In the genomic region with DNA sequence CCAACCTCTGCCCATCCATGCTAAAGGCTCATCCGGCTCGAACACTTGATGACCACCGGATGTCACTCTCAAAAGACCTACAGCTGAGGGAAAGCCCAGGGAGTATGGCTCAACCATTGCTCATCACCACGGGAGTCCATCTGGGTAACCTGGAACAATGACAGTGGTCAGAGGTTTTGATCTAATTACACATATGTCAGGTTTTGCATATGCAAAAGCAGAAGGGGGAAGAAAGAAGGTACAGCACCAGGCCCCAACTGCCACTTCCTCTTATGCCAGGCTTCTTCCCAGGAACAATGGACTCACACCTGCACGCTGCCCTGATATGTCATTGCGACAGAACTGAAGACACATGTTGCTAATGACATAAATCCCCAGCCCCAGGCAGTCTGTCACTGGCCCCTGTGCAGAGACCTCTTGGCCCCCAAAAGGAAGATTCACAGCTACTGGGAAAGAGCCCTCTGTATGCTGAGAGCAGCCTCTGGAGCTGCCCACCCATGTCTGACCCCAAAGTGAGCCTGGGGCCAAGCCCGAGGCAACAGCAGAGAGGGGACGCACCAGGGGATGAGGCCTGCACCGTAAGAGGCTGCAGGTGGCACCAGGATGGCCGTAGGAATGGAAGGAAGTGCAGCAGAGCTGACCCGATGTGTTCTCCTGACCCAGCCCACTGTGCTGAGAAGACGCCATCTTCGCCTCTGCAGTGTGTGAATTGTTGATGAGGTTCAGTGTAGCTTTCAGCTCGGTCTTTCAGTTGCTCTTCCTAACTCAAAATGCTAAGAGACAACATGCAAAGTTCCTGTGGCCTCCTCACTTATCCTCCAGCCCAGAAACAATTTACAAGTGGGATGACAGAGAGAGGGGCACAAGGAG, we compare ENCODE assay signal across 8 cellular contexts. TPM values are rescaled to one million over a fixed set of nuclear protein-coding genes. Genes with fewer than 3 reads are reported as not detected.
DNase-seq lines count a peak whose midpoint lies in the region; ATAC-seq and TF ChIP-seq lines count a peak whose summit lies in the region.

No MANE protein-coding gene starts in this region.

- no peak overlapping the region for H3K4me3 ChIP-seq in MG63
- H3K4me3 ChIP-seq in uterus = no peak overlapping the region
- H3K4me3 ChIP-seq in sigmoid colon = no peak overlapping the region

- TF ChIP-seq EP300 in sigmoid colon (IDR thresholded peaks at IDR 0.05) = no peak

- peak overlapping the region; percentile 52 to 82 for H3K27ac ChIP-seq in uterus
- H3K27ac ChIP-seq in sigmoid colon = no peak overlapping the region

- peak overlapping the region; percentile 84 for H3K27ac Mint-ChIP-seq in dendritic cell treated with granulocyte-macrophage colony-stimulating factor and Interleukin-4, amounts not matched to agents 40 ng/mL and 50 ng/mL, for 4 days

- H3K36me3 ChIP-seq in MG63 (peaks cover 29% of the 10 kb centered on the region), uterus (no peaks in the 10 kb centered on the region), sigmoid colon (peaks cover 0 to 6% (median 0%) of the 10 kb centered on the region in 4 donors)

- H3K9me3 ChIP-seq in MG63 (no peaks in the 10 kb centered on the region), uterus (no peaks in the 10 kb centered on the region), sigmoid colon (no peaks in the 10 kb centered on the region)

- TF ChIP-seq POLR2A in uterus (IDR thresholded peaks at IDR 0.05) (no peak), sigmoid colon (IDR thresholded peaks at IDR 0.05) (no peak)

- H3K4me3 Mint-ChIP-seq in dendritic cell treated with granulocyte-macrophage colony-stimulating factor and Interleukin-4, amounts not matched to agents 40 ng/mL and 50 ng/mL, for 4 days = no peak overlapping the region

- ATAC-seq in GM19025 (IDR thresholded peaks at IDR 0.05; ENCODE audit: low read depth, unreplicated experiment) = peak; percentile 55

- 69 to 89% methylated on average over 14 of the region's 14 CpGs for WGBS in sigmoid colon, 2 donors

- H3K4me1 Mint-ChIP-seq in dendritic cell treated with granulocyte-macrophage colony-stimulating factor and Interleukin-4, amounts not matched to agents 40 ng/mL and 50 ng/mL, for 4 days (ENCODE audit: low read depth) = peaks cover 77% of the 10 kb centered on the region

- peak; percentile 62 to 71 for DNase-seq in AML-193 (lab: John Stamatoyannopoulos, UW)
- DNase-seq in MG63 = peak; percentile 55
- DNase-seq in uterus = no peak
- DNase-seq in activated gamma-delta T cell (lab: John Stamatoyannopoulos, UW) = no peak
- no peak for DNase-seq in sigmoid colon
- DNase-seq in GM03348 (ENCODE audit: low spot score) = no peak

- no peak for TF ChIP-seq CTCF in uterus (IDR thresholded peaks at IDR 0.05)
- no peak for TF ChIP-seq CTCF in sigmoid colon (IDR thresholded peaks at IDR 0.05)

- peaks cover 8% of the 10 kb centered on the region for H3K9me3 Mint-ChIP-seq in dendritic cell treated with granulocyte-macrophage colony-stimulating factor and Interleukin-4, amounts not matched to agents 40 ng/mL and 50 ng/mL, for 4 days

- H3K27me3 ChIP-seq in MG63 = no peaks in the 10 kb centered on the region
- no peaks in the 10 kb centered on the region for H3K27me3 ChIP-seq in uterus
- no peaks in the 10 kb centered on the region for H3K27me3 ChIP-seq in sigmoid colon

- H3K36me3 Mint-ChIP-seq in dendritic cell treated with granulocyte-macrophage colony-stimulating factor and Interleukin-4, amounts not matched to agents 40 ng/mL and 50 ng/mL, for 4 days (ENCODE audit: low read depth) = peaks cover 21% of the 10 kb centered on the region

- H3K4me1 ChIP-seq in uterus (peaks cover 5 to 12% of the 10 kb centered on the region in 2 donors), sigmoid colon (peaks cover 0 to 55% (median 37%) of the 10 kb centered on the region in 4 donors)

- H3K27me3 Mint-ChIP-seq in dendritic cell treated with granulocyte-macrophage colony-stimulating factor and Interleukin-4, amounts not matched to agents 40 ng/mL and 50 ng/mL, for 4 days = no peaks in the 10 kb centered on the region

- intact Hi-C loops in dendritic cell treated with granulocyte-macrophage colony-stimulating factor and Interleukin-4, amounts not matched to agents 40 ng/mL and 50 ng/mL, for 4 days (cut with micrococcal nuclease) = loop anchor here (10.0 kb wide), 2 partner anchors 49 to 99 kb away; a partner anchor contains a TSS
- intact Hi-C loops in uterus (cut with DNase I; ENCODE audit: low total_unique reads) (no loop called here), sigmoid colon (cut with DNase I) (no loop called here)

RNA-seq across cellular contexts. Expression of a gene that starts 26.3 kb away (rescaled TPM):
- 14.7 and 23.1 TPM in 2 replicates for total RNA-seq in MG63 (2014; rRNA removed; shearing (Covaris generic); ENCODE audit: low replicate concordance)
- total RNA-seq in uterus (10 to 100 TPM; 18.8 to 67.2 (median 39.6) TPM), sigmoid colon (10 to 100 TPM; 15.0 to 38.2 (median 17.9) TPM)
- polyA plus RNA-seq in sigmoid colon = 10 to 100 TPM; 14.4 to 25.6 (median 15.7) TPM

RNA-seq across cellular contexts. Expression of a gene that starts 50.5 kb away (rescaled TPM):
- total RNA-seq in MG63 (2014; rRNA removed; shearing (Covaris generic); ENCODE audit: low replicate concordance) = not detected in 2 replicates
- not detected for total RNA-seq in uterus
- not detected for total RNA-seq in sigmoid colon
- not detected for polyA plus RNA-seq in sigmoid colon

RNA-seq across cellular contexts. Expression of a gene that starts 50.7 kb away (rescaled TPM):
- total RNA-seq in MG63 (2014; rRNA removed; shearing (Covaris generic); ENCODE audit: low replicate concordance) = 9.8 and 21.4 TPM in 2 replicates
- total RNA-seq in uterus = 10 to 100 TPM in 1 of 4 donors, 1 to 10 TPM in 2, under 1 TPM in 1; 0.26 to 11.9 (median 7.5) TPM
- total RNA-seq in sigmoid colon = 1 to 10 TPM; 3.8 to 10.0 (median 5.7) TPM
- 1 to 10 TPM; 1.8 to 3.8 (median 1.8) TPM for polyA plus RNA-seq in sigmoid colon

Comparison
In these comparisons a context has a peak if more than half of its experiments do, and no peak if none do; other contexts are left out.
1. DNase-seq: peak in AML-193 (2 of 2) and MG63 (single experiment); none in uterus (0 of 2), activated gamma-delta T cell (single experiment), sigmoid colon (single experiment) and GM03348 (single experiment).
2. H3K27ac ChIP-seq: peak in uterus (2 of 2); none in sigmoid colon (0 of 4).